Comparison of ENCODE assay signal across 12 cellular contexts in genomic region chr21:44550289-44550688, GRCh38. TPM values are rescaled to one million over a fixed set of nuclear protein-coding genes. Genes with fewer than 3 reads are reported as not detected.
"Had no signal": no experiment of that assay in that cellular context is flagged by ENCODE, and none has a peak within 500 bp of the region (broad histone marks: within the 10 kb centered on the region; RNA-seq: fewer than 3 reads in every experiment).

No MANE protein-coding gene starts in this region.

RNA-seq across cellular contexts. Expression of gene KRTAP10-2, which starts 1.0 kb away (rescaled TPM):
- total RNA-seq: activated CD4-positive, alpha-beta T cell treated with anti-CD3 and anti-CD28 coated beads, Interleukin-2, amount 10 ng/mL, durations not matched to agents 24 days and 14 days; activated T-helper 2 cell treated with anti-CD3 and anti-CD28 coated beads, Interferon-gamma antibody, Interleukin-2, Interleukin-4, amounts not matched to agents 10 μg/mL and 5 μg/mL and 100 μg/mL, durations not matched to agents 14 hours and 24 hours and 36 hours; astrocyte; bronchial epithelial cell; chondrocyte; dermis microvascular lymphatic vessel endothelial cell; hepatocyte; liver; SJSA1; smooth muscle cell; T-helper 2 cell treated with Interferon-gamma antibody and Interleukin-4, amounts not matched to agents 100 ng/mL and 5 ng/mL, for 36 hours; thoracic aorta had no signal

RNA-seq across cellular contexts. Expression of gene KRTAP10-3, which starts 8.3 kb away (rescaled TPM):
- total RNA-seq: activated CD4-positive, alpha-beta T cell treated with anti-CD3 and anti-CD28 coated beads, Interleukin-2, amount 10 ng/mL, durations not matched to agents 24 days and 14 days; activated T-helper 2 cell treated with anti-CD3 and anti-CD28 coated beads, Interferon-gamma antibody, Interleukin-2, Interleukin-4, amounts not matched to agents 10 μg/mL and 5 μg/mL and 100 μg/mL, durations not matched to agents 14 hours and 24 hours and 36 hours; astrocyte; bronchial epithelial cell; chondrocyte; dermis microvascular lymphatic vessel endothelial cell; hepatocyte; liver; SJSA1; smooth muscle cell; T-helper 2 cell treated with Interferon-gamma antibody and Interleukin-4, amounts not matched to agents 100 ng/mL and 5 ng/mL, for 36 hours; thoracic aorta had no signal

RNA-seq across cellular contexts. Expression of gene KRTAP10-1, which starts 10.3 kb away (rescaled TPM):
- total RNA-seq: activated CD4-positive, alpha-beta T cell treated with anti-CD3 and anti-CD28 coated beads, Interleukin-2, amount 10 ng/mL, durations not matched to agents 24 days and 14 days; activated T-helper 2 cell treated with anti-CD3 and anti-CD28 coated beads, Interferon-gamma antibody, Interleukin-2, Interleukin-4, amounts not matched to agents 10 μg/mL and 5 μg/mL and 100 μg/mL, durations not matched to agents 14 hours and 24 hours and 36 hours; astrocyte; bronchial epithelial cell; chondrocyte; dermis microvascular lymphatic vessel endothelial cell; hepatocyte; liver; SJSA1; smooth muscle cell; T-helper 2 cell treated with Interferon-gamma antibody and Interleukin-4, amounts not matched to agents 100 ng/mL and 5 ng/mL, for 36 hours; thoracic aorta had no signal

RNA-seq across cellular contexts. Expression of gene KRTAP10-4, which starts 23.2 kb away (rescaled TPM):
- total RNA-seq: activated CD4-positive, alpha-beta T cell treated with anti-CD3 and anti-CD28 coated beads, Interleukin-2, amount 10 ng/mL, durations not matched to agents 24 days and 14 days; activated T-helper 2 cell treated with anti-CD3 and anti-CD28 coated beads, Interferon-gamma antibody, Interleukin-2, Interleukin-4, amounts not matched to agents 10 μg/mL and 5 μg/mL and 100 μg/mL, durations not matched to agents 14 hours and 24 hours and 36 hours; astrocyte; bronchial epithelial cell; chondrocyte; dermis microvascular lymphatic vessel endothelial cell; hepatocyte; liver; SJSA1; smooth muscle cell; T-helper 2 cell treated with Interferon-gamma antibody and Interleukin-4, amounts not matched to agents 100 ng/mL and 5 ng/mL, for 36 hours; thoracic aorta had no signal

RNA-seq across cellular contexts. Expression of gene KRTAP10-5, which starts 30.1 kb away (rescaled TPM):
- total RNA-seq: activated CD4-positive, alpha-beta T cell treated with anti-CD3 and anti-CD28 coated beads, Interleukin-2, amount 10 ng/mL, durations not matched to agents 24 days and 14 days; activated T-helper 2 cell treated with anti-CD3 and anti-CD28 coated beads, Interferon-gamma antibody, Interleukin-2, Interleukin-4, amounts not matched to agents 10 μg/mL and 5 μg/mL and 100 μg/mL, durations not matched to agents 14 hours and 24 hours and 36 hours; astrocyte; bronchial epithelial cell; chondrocyte; dermis microvascular lymphatic vessel endothelial cell; hepatocyte; liver; SJSA1; smooth muscle cell; T-helper 2 cell treated with Interferon-gamma antibody and Interleukin-4, amounts not matched to agents 100 ng/mL and 5 ng/mL, for 36 hours; thoracic aorta had no signal
